1 cellular context compared by ENCODE assay signal in the genomic region with DNA sequence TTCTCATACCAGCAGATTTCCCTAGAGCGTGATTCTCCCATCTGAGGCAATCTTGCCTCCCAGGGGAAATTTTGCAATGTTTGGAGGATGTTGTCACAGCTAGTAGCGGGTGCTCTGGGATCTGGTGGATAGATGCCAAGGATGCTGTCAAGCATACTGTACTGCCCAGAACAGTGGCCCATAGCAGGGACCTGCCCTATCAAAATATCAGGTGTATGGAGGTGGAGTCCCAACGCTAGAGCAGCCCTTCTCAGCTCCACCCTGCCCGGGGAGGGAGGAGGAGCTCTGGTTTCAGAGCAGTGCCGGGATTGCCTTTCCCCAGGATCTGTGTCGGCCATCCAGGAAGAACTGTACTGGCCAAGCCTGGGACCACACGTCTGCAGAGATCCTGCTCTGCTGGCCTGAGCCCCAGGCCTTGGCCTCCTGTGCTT.
TF ChIP-seq lines count a peak whose summit lies in the region.

No MANE protein-coding gene starts in this region.

TF ChIP-seq in IMR-90, 13 proteins besides CTCF, POLR2A, EP300 and RAD21:
- TF ChIP-seq USF2 (IDR thresholded peaks at IDR 0.05; ENCODE audit: low read depth, low read length) (no peak), CEBPB (IDR thresholded peaks at IDR 0.05; ENCODE audit: low read depth, low read length) (peak; percentile 45; the same call in 1 of the 2 replicates), MAFK (IDR thresholded peaks at IDR 0.05; ENCODE audit: low read depth, low read length) (no peak)
TF ChIP-seq in IMR-90: peak in this region for 1.
